In genomic region chr3:16824085-16824696, GRCh38 we compare ENCODE assay signal across 10 cellular contexts.
DNase-seq lines count a peak whose midpoint lies in the region; ATAC-seq, FAIRE-seq and TF ChIP-seq lines count a peak whose summit lies in the region.
"Had no signal": no experiment of that assay in that cellular context is flagged by ENCODE, and none has a peak within 500 bp of the region (broad histone marks: within the 10 kb centered on the region; RNA-seq: fewer than 3 reads in every experiment).

No MANE protein-coding gene starts in this region.

- H3K9me3 ChIP-seq in adrenal gland (replicated peaks in 1 of 3) = no peaks in the 10 kb centered on the region

- WGBS in adrenal gland, 4 donors = 77 to 83% (median 81%) methylated on average over 4 of the region's 4 CpGs

- no peaks in the 10 kb centered on the region for H3K4me1 ChIP-seq in adrenal gland (replicated peaks in 1 of 2)

- peaks cover 5% of the 10 kb centered on the region for H3K4me1 Mint-ChIP-seq in CD14-positive monocyte

- no peaks in the 10 kb centered on the region for H3K36me3 Mint-ChIP-seq in CD14-positive monocyte

- no peak for TF ChIP-seq CTCF in adrenal gland (IDR thresholded peaks at IDR 0.05)
- no peak for TF ChIP-seq CTCF in dorsolateral prefrontal cortex (IDR thresholded peaks at IDR 0.05 in 54 of 56, conservative IDR thresholded peaks at IDR 0.05 in 2 of 56; ENCODE audit: low read depth in 1 of 56, partially characterized antibody in 56 of 56)
- no peak for TF ChIP-seq CTCF in CD14-positive monocyte (IDR thresholded peaks at IDR 0.05)

- H3K27ac ChIP-seq in adrenal gland = no peak overlapping the region
- no peak overlapping the region for H3K27ac ChIP-seq in dorsolateral prefrontal cortex

- H3K36me3 ChIP-seq in adrenal gland (replicated peaks in 1 of 2) = no peaks in the 10 kb centered on the region

- H3K4me3 Mint-ChIP-seq in CD14-positive monocyte = no peak overlapping the region

- H3K9me3 Mint-ChIP-seq in CD14-positive monocyte = peaks cover 0 to under 1% (median 0%) of the 10 kb centered on the region in 7 donors

- DNase-seq in GM12892 (ENCODE audit: insufficient read length) (no peak), adrenal gland (no peak), dorsolateral prefrontal cortex (no peak), CD14-positive monocyte (ENCODE audit: low spot score) (no peak), dedifferentiated amniotic fluid mesenchymal stem cell (ENCODE audit: extremely low spot score) (no peak)
- DNase-seq in activated T-cell treated with anti-CD3 and anti-CD28 coated beads, Interleukin-2, amount 50 U/mL, for 48 hours = peak; percentile 43 to 52
- DNase-seq: IMR-90 had no signal

- H3K27me3 ChIP-seq in adrenal gland = no peaks in the 10 kb centered on the region
- no peaks in the 10 kb centered on the region for H3K27me3 ChIP-seq in dorsolateral prefrontal cortex

- FAIRE-seq in GM12892 (lab: Jason Lieb, UNC) = peak; percentile 63
- FAIRE-seq: islet of Langerhans had no signal

- no peak overlapping the region for H3K4me3 ChIP-seq in adrenal gland
- H3K4me3 ChIP-seq in dorsolateral prefrontal cortex = no peak overlapping the region

- H3K27ac Mint-ChIP-seq in CD14-positive monocyte = no peak overlapping the region

- no peak for TF ChIP-seq POLR2A in GM12892 (IDR thresholded peaks at IDR 0.05; ENCODE audit: low read depth, low read length)
- TF ChIP-seq POLR2A in adrenal gland (IDR thresholded peaks at IDR 0.05) = no peak

- peaks cover 0 to 5% (median 2%) of the 10 kb centered on the region in 3 donors for H3K27me3 Mint-ChIP-seq in CD14-positive monocyte (ENCODE audit: low read depth in 3 of 3)

- ATAC-seq in GM19463 (IDR thresholded peaks at IDR 0.05; ENCODE audit: unreplicated experiment) = peak; percentile 82
- ATAC-seq in HG03139 (IDR thresholded peaks at IDR 0.05; ENCODE audit: unreplicated experiment) = peak; percentile 61

- intact Hi-C loops in adrenal gland (cut with DNase I) = no loop called here
- intact Hi-C loops in dorsolateral prefrontal cortex (cut with DNase I) = no loop called here
- intact Hi-C loops in CD14-positive monocyte (cut with micrococcal nuclease) = no loop called here

Comparison
In these comparisons a context has a peak if more than half of its experiments do, and no peak if none do; other contexts are left out.
1. DNase-seq: peak in activated T-cell treated with anti-CD3 and anti-CD28 coated beads, Interleukin-2, amount 50 U/mL, for 48 hours (2 of 2); none in GM12892 (single experiment), adrenal gland (0 of 7), dorsolateral prefrontal cortex (0 of 10), CD14-positive monocyte (single experiment) and dedifferentiated amniotic fluid mesenchymal stem cell (single experiment).